Comparison of ENCODE assay signal across 31 cellular contexts in the genomic region with DNA sequence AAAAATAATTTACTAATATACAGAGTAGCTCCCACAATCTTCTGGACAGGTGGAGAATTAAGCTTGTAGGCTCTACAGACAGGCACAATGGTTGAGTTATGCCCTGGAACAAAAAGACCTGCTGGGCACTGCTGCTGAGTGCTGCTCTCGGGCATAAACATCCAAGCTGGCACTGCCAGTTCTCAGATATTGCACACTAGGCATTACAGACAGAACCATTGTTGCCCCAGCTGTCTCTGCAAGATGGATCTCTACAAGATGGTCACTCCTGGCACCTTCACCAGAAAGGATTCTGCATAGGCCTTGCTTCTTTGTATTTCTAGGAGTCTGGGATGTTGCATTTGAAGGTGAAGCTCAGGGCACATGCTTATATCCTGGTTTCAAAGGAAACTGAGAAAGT.
"Had no signal": no experiment of that assay in that cellular context is flagged by ENCODE, and none has a peak within 500 bp of the region (broad histone marks: within the 10 kb centered on the region; RNA-seq: fewer than 3 reads in every experiment).

No MANE protein-coding gene starts in this region.

- H3K4me3 ChIP-seq: K562, MG63, PC-9, SJCRH30 had no signal

- H3K9me3 ChIP-seq: MG63, SJCRH30, SK-N-SH had no signal

- H3K4me2 ChIP-seq: PC-9, SK-N-SH had no signal

- ATAC-seq: K562, Panc1, Right ventricle myocardium inferior had no signal

- H3K27ac ChIP-seq: PC-9, RWPE1, SJCRH30 had no signal

- H3K27me3 ChIP-seq: MG63, SJCRH30 had no signal

- H3K36me3 ChIP-seq: MG63, SJCRH30 had no signal

- DNase-seq: Kasumi-1, KG1, MG63, NCI-H1048, NCI-H1105 treated with DMSO at 0.1 percent for 48 hours, NCI-H1417, NCI-H1436, NCI-H146, NCI-H1694, NCI-H187, NCI-H2029, NCI-H2081, NCI-H2171 treated with DMSO at 0.1 percent for 48 hours, NCI-H2227 treated with DMSO at 0.1 percent for 48 hours, NCI-H446 treated with DMSO at 0.1 percent for 48 hours, NCI-H510A, NCI-H524, NCI-H526, NCI-H69, NCI-H748 treated with DMSO at 0.1 percent for 48 hours, NCI-H82, PC-9, SHP77, SIG-M5, SJCRH30, SK-N-SH, SW 1271 had no signal

- H2AFZ ChIP-seq: PC-9 had no signal

- H3K9ac ChIP-seq: SK-N-SH had no signal
